Comparison of ENCODE assay signal across 7 cellular contexts in the genomic region with DNA sequence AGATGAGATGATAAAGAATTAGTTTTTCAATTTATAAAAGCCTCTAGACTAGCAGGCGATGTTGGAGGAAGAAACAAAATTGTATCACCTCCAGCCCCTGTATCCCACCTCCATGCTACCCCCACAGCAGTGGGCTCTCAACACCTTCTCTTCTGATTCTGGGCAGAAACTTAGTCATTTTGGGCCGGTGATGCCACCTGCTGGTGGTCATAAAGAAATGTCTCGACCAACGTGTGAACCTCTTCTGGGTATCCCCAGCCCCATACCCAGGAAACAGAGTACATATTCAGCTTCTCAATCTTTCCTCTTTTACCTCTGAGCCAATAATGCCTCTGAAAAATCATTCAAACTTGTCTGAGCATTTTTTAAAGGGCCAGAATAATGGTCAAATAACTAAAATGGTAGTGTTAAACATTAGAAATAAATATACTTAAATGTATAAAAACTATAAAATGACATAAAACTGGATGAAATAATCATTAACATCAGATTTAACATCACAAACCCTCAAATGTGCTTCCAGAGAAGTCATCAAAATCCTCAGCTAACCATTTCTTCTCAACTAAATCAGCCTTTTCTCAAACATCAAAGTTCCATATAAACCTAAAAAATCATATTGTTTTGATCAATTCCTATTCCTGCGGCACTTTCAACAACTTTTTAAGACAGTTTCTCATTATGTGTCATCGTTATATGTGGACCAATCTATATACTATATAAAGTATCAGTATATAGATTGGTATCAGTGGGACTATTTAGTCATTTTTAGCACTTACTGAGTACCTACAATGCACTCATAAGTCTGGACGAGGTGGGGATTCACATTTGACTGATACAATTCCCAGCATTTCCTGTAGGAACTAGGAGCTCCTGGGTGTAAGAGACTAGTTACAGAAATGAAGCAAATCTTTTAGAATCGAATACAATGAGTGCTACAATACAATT.
DNase-seq lines count a peak whose midpoint lies in the region; ATAC-seq and TF ChIP-seq lines count a peak whose summit lies in the region.

No MANE protein-coding gene starts in this region.

- no peaks in the 10 kb centered on the region; the same call in 1 of the 2 replicates for H3K4me1 ChIP-seq in iPS DF 6.9 (ENCODE audit: control insufficient read depth, insufficient read depth, low read length)

- no peaks in the 10 kb centered on the region; the same call in 1 of the 2 replicates for H3K36me3 ChIP-seq in iPS DF 6.9 (ENCODE audit: control insufficient read depth, insufficient read depth, low read length)

- in situ Hi-C loops in astrocyte of the cerebellum (cut with HindIII; ENCODE audit: low sequenced_read_pairs): no loop called here

- ATAC-seq in GM21390 (IDR thresholded peaks at IDR 0.05; ENCODE audit: unreplicated experiment): no peak

- WGBS in iPS DF 6.9 (ENCODE audit: insufficient coverage, insufficient read length): no CpG with 5 or more reads among the region's 8 CpGs

- no peaks in the 10 kb centered on the region for H3K9me3 ChIP-seq in iPS DF 6.9 (ENCODE audit: control insufficient read depth, insufficient read depth, low read length)

- H3K4me3 ChIP-seq in astrocyte of the cerebellum (ENCODE audit: low read depth, low read length) (no peak overlapping the region), iPS DF 6.9 (ENCODE audit: low read length) (no peak overlapping the region)

- TF ChIP-seq CTCF in GM12874 (IDR thresholded peaks at IDR 0.05; ENCODE audit: insufficient read depth, low read depth, low read length): peak; percentile 66
- peak; percentile 77 for TF ChIP-seq CTCF in astrocyte of the cerebellum (IDR thresholded peaks at IDR 0.05; ENCODE audit: low read depth, low read length, missing control alignments)

- peak; percentile 9 for DNase-seq in NCI-H1105 (lab: John Stamatoyannopoulos, UW)
- DNase-seq in T-helper 22 cell (ENCODE audit: low read depth): peak; percentile 9
- DNase-seq in astrocyte of the cerebellum (ENCODE audit: low read depth): peak; percentile 37
- peak; percentile 52 for DNase-seq in iPS DF 6.9 (ENCODE audit: low read depth, low spot score)
- DNase-seq in stimulated activated CD4-positive, alpha-beta T cell treated with anti-CD3 and anti-CD28 coated beads, Interleukin-12 subunit alpha, Interleukin-12 subunit beta, amount 100 ng/mL, for 48 hours (ENCODE audit: low read depth in 2 of 3, low spot score in 1 of 3): peak; percentile 22 to 51 (median 33)

- no peak overlapping the region for H3K27ac ChIP-seq in iPS DF 6.9 (ENCODE audit: low read length)

- no peaks in the 10 kb centered on the region for H3K27me3 ChIP-seq in iPS DF 6.9 (ENCODE audit: control insufficient read depth, insufficient read depth, low read length)
